In genomic region chr3:65230251-65231140, GRCh38 we compare ENCODE assay signal across 30 cellular contexts.
A peak's percentile ranks its signal among the peaks of the same experiment; 100 is the strongest.
DNase-seq lines count a peak whose midpoint lies in the region; ATAC-seq, FAIRE-seq and TF ChIP-seq lines count a peak whose summit lies in the region.
"Had no signal": no experiment of that assay in that cellular context is flagged by ENCODE, and none has a peak within 500 bp of the region (broad histone marks: within the 10 kb centered on the region; RNA-seq: fewer than 3 reads in every experiment).

No MANE protein-coding gene starts in this region.

- H2AFZ ChIP-seq in astrocyte (ENCODE audit: low read depth, low read length) = peak overlapping the region; percentile 21

- H3K79me2 ChIP-seq in astrocyte (ENCODE audit: insufficient read depth, low read length) = no peaks in the 10 kb centered on the region

- no peak overlapping the region for H3K4me3 ChIP-seq in HEK293 (ENCODE audit: low read depth, low read length)
- no peak overlapping the region for H3K4me3 ChIP-seq in astrocyte (ENCODE audit: insufficient read depth, low read depth, low read length)
- no peak overlapping the region for H3K4me3 ChIP-seq in sigmoid colon
- H3K4me3 ChIP-seq in tibial artery = no peak overlapping the region
- H3K4me3 ChIP-seq: body of pancreas, prostate gland, upper lobe of left lung had no signal

- H3K36me3 ChIP-seq in HEK293 (ENCODE audit: control insufficient read depth in 2 of 2, insufficient read depth in 1 of 2, low read length in 2 of 2) (no peaks in the 10 kb centered on the region), astrocyte (ENCODE audit: insufficient read depth, low read length) (no peaks in the 10 kb centered on the region), sigmoid colon (no peaks in the 10 kb centered on the region), tibial artery (no peaks in the 10 kb centered on the region)
- H3K36me3 ChIP-seq: prostate gland, upper lobe of left lung had no signal

- no peak for TF ChIP-seq POLR2A in sigmoid colon (IDR thresholded peaks at IDR 0.05)

- H3K27ac Mint-ChIP-seq in astrocyte (ENCODE audit: unreplicated experiment) = no peak overlapping the region
- H3K27ac Mint-ChIP-seq: activated CD4-positive, alpha-beta memory T cell treated with anti-CD3 and anti-CD28 coated beads, Interleukin-2, amount 10 ng/mL, durations not matched to agents 7 days and 5 days; naive B cell; stimulated activated effector memory CD8-positive, alpha-beta T cell treated with anti-CD3 and anti-CD28 coated beads, Interleukin-12 subunit alpha, Interleukin-12 subunit beta, amount 100 ng/mL, for 72 hours had no signal

- H4K20me1 ChIP-seq in astrocyte (ENCODE audit: insufficient read depth, low read length) = no peaks in the 10 kb centered on the region

- 68 to 81% methylated on average over 14 of the region's 14 CpGs for WGBS in sigmoid colon, 2 donors

- TF ChIP-seq EP300 in sigmoid colon (IDR thresholded peaks at IDR 0.05) = peak in 1 of 4 donors; percentile 20

- no peak overlapping the region for H3K4me3 Mint-ChIP-seq in astrocyte (ENCODE audit: unreplicated experiment)
- H3K4me3 Mint-ChIP-seq: activated CD4-positive, alpha-beta memory T cell treated with anti-CD3 and anti-CD28 coated beads, Interleukin-2, amount 10 ng/mL, durations not matched to agents 7 days and 5 days; naive B cell; stimulated activated effector memory CD8-positive, alpha-beta T cell treated with anti-CD3 and anti-CD28 coated beads, Interleukin-12 subunit alpha, Interleukin-12 subunit beta, amount 100 ng/mL, for 72 hours had no signal

- no peaks in the 10 kb centered on the region for H3K9me3 Mint-ChIP-seq in astrocyte (ENCODE audit: unreplicated experiment)

- H3K4me1 Mint-ChIP-seq in astrocyte (ENCODE audit: low read depth, unreplicated experiment) = peaks cover 8% of the 10 kb centered on the region
- H3K4me1 Mint-ChIP-seq: activated CD4-positive, alpha-beta memory T cell treated with anti-CD3 and anti-CD28 coated beads, Interleukin-2, amount 10 ng/mL, durations not matched to agents 7 days and 5 days; naive B cell; stimulated activated effector memory CD8-positive, alpha-beta T cell treated with anti-CD3 and anti-CD28 coated beads, Interleukin-12 subunit alpha, Interleukin-12 subunit beta, amount 100 ng/mL, for 72 hours had no signal

- H3K27ac ChIP-seq in HEK293 (ENCODE audit: extremely low read depth, low read depth, low read length) = no peak overlapping the region
- H3K27ac ChIP-seq in astrocyte (ENCODE audit: low read depth, low read length) = no peak overlapping the region
- H3K27ac ChIP-seq in foreskin keratinocyte = no peak overlapping the region
- H3K27ac ChIP-seq in sigmoid colon = peak overlapping the region in 3 of 4 donors; percentile 67 to 76 (median 75)
- H3K27ac ChIP-seq in tibial artery = no peak overlapping the region
- H3K27ac ChIP-seq: body of pancreas, C4-2B, KMS-11, prostate gland, upper lobe of left lung had no signal

- POLR2A ChIA-PET in HEK293 (lab: Yijun Ruan, JAX) = no interaction called here

- FAIRE-seq in astrocyte (lab: Jason Lieb, UNC) = no peak
- FAIRE-seq: G401.6 had no signal

- CTCF ChIA-PET in HEK293 (lab: Yijun Ruan, JAX) = no interaction called here

- TF ChIP-seq CTCF in HEK293 (tag by site-specific recombination; IDR thresholded peaks at IDR 0.05) (no peak), astrocyte (IDR thresholded peaks at IDR 0.05; ENCODE audit: insufficient read depth, low read depth, low read length) (no peak), foreskin keratinocyte (conservative IDR thresholded peaks at IDR 0.05) (no peak), sigmoid colon (IDR thresholded peaks at IDR 0.05) (no peak), tibial artery (IDR thresholded peaks at IDR 0.05) (no peak)

- no peak overlapping the region for H3K4me2 ChIP-seq in astrocyte (ENCODE audit: low read length)
- H3K4me2 ChIP-seq: KMS-11 had no signal

- no peaks in the 10 kb centered on the region for H3K27me3 ChIP-seq in astrocyte (ENCODE audit: insufficient read depth, low read length)
- no peaks in the 10 kb centered on the region for H3K27me3 ChIP-seq in foreskin keratinocyte
- H3K27me3 ChIP-seq in sigmoid colon = no peaks in the 10 kb centered on the region
- no peaks in the 10 kb centered on the region for H3K27me3 ChIP-seq in tibial artery
- H3K27me3 ChIP-seq: body of pancreas, upper lobe of left lung had no signal

- H3K27me3 Mint-ChIP-seq in astrocyte (ENCODE audit: low read depth, unreplicated experiment) = peaks cover 3% of the 10 kb centered on the region
- H3K27me3 Mint-ChIP-seq: activated CD4-positive, alpha-beta memory T cell treated with anti-CD3 and anti-CD28 coated beads, Interleukin-2, amount 10 ng/mL, durations not matched to agents 7 days and 5 days; naive B cell had no signal

- H3K9ac ChIP-seq in astrocyte (ENCODE audit: low read length) = no peak overlapping the region
- H3K9ac ChIP-seq: KMS-11 had no signal

- DNase-seq in astrocyte (ENCODE audit: low read depth) (no peak), foreskin keratinocyte (peak; percentile 32 to 71), sigmoid colon (no peak), tibial artery (no peak), NCI-H1930 (lab: John Stamatoyannopoulos, UW) (no peak)
- DNase-seq in stimulated activated CD4-positive, alpha-beta T cell treated with anti-CD3 and anti-CD28 coated beads, Interleukin-2, amount 100 ng/mL, for 24 hours = no peak
- DNase-seq: activated CD4-positive, alpha-beta memory T cell treated with anti-CD3 and anti-CD28 coated beads, Interleukin-2, amount 10 ng/mL, durations not matched to agents 7 days and 5 days; activated CD4-positive, alpha-beta T cell treated with anti-CD3 and anti-CD28 coated beads for 1 hour; activated CD8-positive, alpha-beta memory T cell treated with anti-CD3 and anti-CD28 coated beads, Interleukin-2, amount 50 U/mL, for 4 hours; activated naive CD4-positive, alpha-beta T cell treated with Interleukin-2 at 50 U/mL for 16 hours; body of pancreas; Caco-2; DMS53; left ventricle myocardium superior; naive B cell; NCI-H2029 treated with DMSO at 0.1 percent for 48 hours; NCI-H69; nucleus accumbens; PC-3; T-helper 2 cell; upper lobe of left lung had no signal

- H3K9me3 ChIP-seq in HEK293 (ENCODE audit: control insufficient read depth, insufficient read depth, low read depth, low read length) = no peaks in the 10 kb centered on the region
- no peaks in the 10 kb centered on the region for H3K9me3 ChIP-seq in astrocyte (ENCODE audit: insufficient read depth, low read depth, low read length)
- H3K9me3 ChIP-seq in sigmoid colon = no peaks in the 10 kb centered on the region
- H3K9me3 ChIP-seq in tibial artery = no peaks in the 10 kb centered on the region
- H3K9me3 ChIP-seq: body of pancreas, Caco-2, prostate gland, upper lobe of left lung had no signal

- ATAC-seq in foreskin keratinocyte = peak; percentile 93
- ATAC-seq in HG03432 (IDR thresholded peaks at IDR 0.05; ENCODE audit: unreplicated experiment) = no peak
- ATAC-seq: body of pancreas; left ventricle myocardium superior; PC-3; Right ventricle myocardium inferior; sciatic nerve; stimulated activated effector memory CD8-positive, alpha-beta T cell treated with anti-CD3 and anti-CD28 coated beads, Interleukin-12 subunit alpha, Interleukin-12 subunit beta, amount 100 ng/mL, for 72 hours had no signal

- intact Hi-C loops in sigmoid colon (cut with DNase I) (no loop called here), tibial artery (cut with DNase I; ENCODE audit: low total_unique reads) (no loop called here)

- no peaks in the 10 kb centered on the region for H3K36me3 Mint-ChIP-seq in astrocyte (ENCODE audit: low read depth, unreplicated experiment)
- H3K36me3 Mint-ChIP-seq: naive B cell; stimulated activated effector memory CD8-positive, alpha-beta T cell treated with anti-CD3 and anti-CD28 coated beads, Interleukin-12 subunit alpha, Interleukin-12 subunit beta, amount 100 ng/mL, for 72 hours had no signal

- H3K4me1 ChIP-seq in HEK293 (ENCODE audit: control insufficient read depth, insufficient read depth, low read length) (no peaks in the 10 kb centered on the region), astrocyte (ENCODE audit: insufficient read depth, low read length) (no peaks in the 10 kb centered on the region), foreskin keratinocyte (no peaks in the 10 kb centered on the region), sigmoid colon (peaks cover 0 to 26% (median 14%) of the 10 kb centered on the region in 4 donors), tibial artery (no peaks in the 10 kb centered on the region)
- H3K4me1 ChIP-seq: body of pancreas, Caco-2, prostate gland, upper lobe of left lung had no signal

TF ChIP-seq in HEK293, 187 proteins besides CTCF, POLR2A, EP300 and RAD21:
- TF ChIP-seq ZEB2 (tag by site-specific recombination; IDR thresholded peaks at IDR 0.05) (no peak), ZNF114 (tag by site-specific recombination; IDR thresholded peaks at IDR 0.05) (no peak), ZNF16 (tag by site-specific recombination; IDR thresholded peaks at IDR 0.05; ENCODE audit: low read depth) (no peak), ZNF596 (tag by site-specific recombination; IDR thresholded peaks at IDR 0.05) (no peak), ZNF362 (tag by site-specific recombination; IDR thresholded peaks at IDR 0.05) (no peak), ZNF830 (tag by site-specific recombination; IDR thresholded peaks at IDR 0.05; ENCODE audit: low read depth) (no peak), TRIM28 (IDR thresholded peaks at IDR 0.05; ENCODE audit: borderline replicate concordance, low read length) (peak; percentile 52; the same call in 1 of the 2 replicates)

Comparison
In these comparisons a context has a peak if more than half of its experiments do, and no peak if none do; other contexts are left out.
1. H3K27ac ChIP-seq: peak in sigmoid colon (3 of 4); none in HEK293 (single experiment), astrocyte (single experiment), foreskin keratinocyte (single experiment) and tibial artery (0 of 2).
2. DNase-seq: peak in foreskin keratinocyte (2 of 2); none in astrocyte (single experiment), sigmoid colon (single experiment), tibial artery (0 of 2), stimulated activated CD4-positive, alpha-beta T cell treated with anti-CD3 and anti-CD28 coated beads, Interleukin-2, amount 100 ng/mL, for 24 hours (0 of 2) and NCI-H1930 (0 of 2).